In the genomic region with DNA sequence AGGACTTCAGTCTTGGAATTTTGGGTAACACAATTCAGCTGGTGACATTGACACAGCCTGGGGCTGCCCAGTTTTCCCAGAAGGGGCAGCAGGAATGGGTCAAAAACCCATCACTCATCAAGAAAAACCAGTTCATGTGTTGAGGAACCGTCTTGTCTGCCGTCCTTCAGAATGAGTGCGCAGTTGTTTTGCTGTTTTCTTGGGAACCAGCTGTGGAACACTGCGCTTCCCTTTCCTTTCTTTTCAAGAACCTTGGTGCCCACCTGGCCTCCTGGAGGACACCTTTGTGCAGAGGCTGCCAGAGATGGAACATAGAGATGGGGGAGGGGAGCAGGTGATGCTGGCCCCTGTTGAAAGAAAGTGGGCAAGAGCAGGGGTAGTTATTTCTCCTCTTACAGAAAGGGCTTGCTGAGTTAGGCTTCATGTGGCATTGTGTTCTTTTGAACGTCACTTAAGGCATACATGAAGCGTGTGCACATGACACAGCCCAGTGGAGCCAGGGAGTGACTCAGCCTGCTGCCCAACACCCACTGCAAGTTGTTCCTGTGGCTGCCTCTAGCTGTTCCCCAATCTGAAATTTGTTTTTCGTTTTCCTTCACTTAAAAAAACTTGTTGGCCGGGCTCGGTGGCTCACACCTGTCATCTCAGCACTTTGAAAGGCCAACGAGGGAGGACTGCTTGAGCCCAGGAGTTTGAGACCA, we compare ENCODE assay signal across 9 cellular contexts.
DNase-seq lines count a peak whose midpoint lies in the region; ATAC-seq and TF ChIP-seq lines count a peak whose summit lies in the region.
"Had no signal": no experiment of that assay in that cellular context is flagged by ENCODE, and none has a peak within 500 bp of the region (broad histone marks: within the 10 kb centered on the region; RNA-seq: fewer than 3 reads in every experiment).

No MANE protein-coding gene starts in this region.

- H3K9me3 Mint-ChIP-seq in glutamatergic neuron (ENCODE audit: unreplicated experiment), result no peaks in the 10 kb centered on the region
- H3K9me3 Mint-ChIP-seq: CD4-positive, alpha-beta T cell had no signal

- 47% methylated on average over 10 of the region's 10 CpGs for WGBS in mesenchymal stem cell

- H3K4ac ChIP-seq in mesenchymal stem cell (ENCODE audit: low read depth in 1 of 2, low read length in 2 of 2), result peak overlapping the region; percentile 26 to 57

- peak overlapping the region; percentile 82 for H3K27ac ChIP-seq in mesenchymal stem cell (ENCODE audit: low read length, poor library complexity, severe bottlenecking)

- peak overlapping the region in 1 of 2 experiments; percentile 1 for H3K14ac ChIP-seq in mesenchymal stem cell (ENCODE audit: low read length in 2 of 2)

- H2BK5ac ChIP-seq in mesenchymal stem cell (ENCODE audit: low read depth, low read length, poor library complexity, severe bottlenecking), result peak overlapping the region; percentile 8

- TF ChIP-seq CTCF in choroid plexus epithelial cell (conservative IDR thresholded peaks at IDR 0.05; ENCODE audit: low read depth, low read length) (peak; percentile 13), glutamatergic neuron (IDR thresholded peaks at IDR 0.05; ENCODE audit: partially characterized antibody, unreplicated experiment) (no peak)

- peak overlapping the region; percentile 14 for H2AK5ac ChIP-seq in mesenchymal stem cell (ENCODE audit: low read length, severe bottlenecking)

- H3K18ac ChIP-seq in mesenchymal stem cell (ENCODE audit: low read depth in 1 of 2, low read length in 2 of 2), result peak overlapping the region; percentile 63 to 85

- H3K27me3 Mint-ChIP-seq in glutamatergic neuron (ENCODE audit: unreplicated experiment), result peaks cover 3% of the 10 kb centered on the region
- H3K27me3 Mint-ChIP-seq: CD4-positive, alpha-beta T cell had no signal

- peaks cover 0 to 8% of the 10 kb centered on the region in 2 experiments for H3K27me3 ChIP-seq in mesenchymal stem cell (ENCODE audit: control insufficient read depth in 1 of 2, insufficient read depth in 1 of 2, low read length in 2 of 2)

- H2AFZ ChIP-seq in mesenchymal stem cell (ENCODE audit: low read depth, low read length), result no peak overlapping the region

- H3K4me1 Mint-ChIP-seq in glutamatergic neuron (ENCODE audit: low read depth, unreplicated experiment), result peaks cover 3% of the 10 kb centered on the region

- peak overlapping the region; percentile 8 for H4K91ac ChIP-seq in mesenchymal stem cell (ENCODE audit: low read length)

- no peaks in the 10 kb centered on the region for H3K36me3 ChIP-seq in mesenchymal stem cell (ENCODE audit: control insufficient read depth in 1 of 2, insufficient read depth in 2 of 2, low read depth in 1 of 2, low read length in 2 of 2)

- H3K23ac ChIP-seq in mesenchymal stem cell (ENCODE audit: low read length in 2 of 2), result no peak overlapping the region

- peak; percentile 56 to 65 for ATAC-seq in activated CD4-positive, CD25-positive, alpha-beta regulatory T cell treated with anti-CD3 and anti-CD28 coated beads, Interleukin-2, amount 50 U/mL, for 24 hours
- peak; percentile 64 for ATAC-seq in HG02798 (IDR thresholded peaks at IDR 0.05; ENCODE audit: poor library complexity, unreplicated experiment)

- H3K4me3 ChIP-seq in choroid plexus epithelial cell (ENCODE audit: low read depth, low read length) (no peak overlapping the region), mesenchymal stem cell (ENCODE audit: insufficient read depth in 1 of 2, low read depth in 1 of 2, low read length in 2 of 2) (no peak overlapping the region)

- peak overlapping the region; percentile 25 for H4K8ac ChIP-seq in mesenchymal stem cell (ENCODE audit: low read length)

- peak overlapping the region; percentile 63 to 83 for H2BK12ac ChIP-seq in mesenchymal stem cell (ENCODE audit: low read length in 2 of 2)

- no peak for DNase-seq in activated CD4-positive, CD25-positive, alpha-beta regulatory T cell treated with anti-CD3 and anti-CD28 coated beads, Interleukin-2, amount 50 U/mL, for 72 hours
- DNase-seq in NCI-H345 (lab: John Stamatoyannopoulos, UW) (peak; percentile 49), choroid plexus epithelial cell (ENCODE audit: low read depth) (peak; percentile 97), mesenchymal stem cell (peak; percentile 97), glutamatergic neuron (no peak), NCI-H187 treated with DMSO at 0.1 percent for 48 hours (lab: John Stamatoyannopoulos, UW) (no peak)

- peak overlapping the region; percentile 1 for H2BK15ac ChIP-seq in mesenchymal stem cell (ENCODE audit: low read depth, poor library complexity, severe bottlenecking)

- peaks cover 29% of the 10 kb centered on the region for H3K4me1 ChIP-seq in mesenchymal stem cell (ENCODE audit: control insufficient read depth, insufficient read depth, low read depth, low read length)

- H3K9ac ChIP-seq in mesenchymal stem cell (ENCODE audit: low read length), result peak overlapping the region; percentile 58

- H3K9me3 ChIP-seq in mesenchymal stem cell (ENCODE audit: control insufficient read depth, low read length), result no peaks in the 10 kb centered on the region

- no peak overlapping the region for H3K4me2 ChIP-seq in mesenchymal stem cell (ENCODE audit: low read length, poor library complexity, severe bottlenecking)

- peak overlapping the region; percentile 81 for H2BK120ac ChIP-seq in mesenchymal stem cell (ENCODE audit: low read depth, low read length)

- no peaks in the 10 kb centered on the region for H3K36me3 Mint-ChIP-seq in glutamatergic neuron (ENCODE audit: unreplicated experiment)

- H3K27ac Mint-ChIP-seq in glutamatergic neuron (ENCODE audit: unreplicated experiment), result no peak overlapping the region
- H3K27ac Mint-ChIP-seq: CD4-positive, alpha-beta T cell had no signal

- H3K4me3 Mint-ChIP-seq in glutamatergic neuron (ENCODE audit: unreplicated experiment), result no peak overlapping the region
- H3K4me3 Mint-ChIP-seq: CD4-positive, alpha-beta T cell had no signal

- H3K79me1 ChIP-seq in mesenchymal stem cell (replicated peaks; ENCODE audit: low read length, poor library complexity, severe bottlenecking), result no peaks in the 10 kb centered on the region

Comparison
In these comparisons a context has a peak if more than half of its experiments do, and no peak if none do; other contexts are left out.
1. DNase-seq: peak in NCI-H345 (single experiment), choroid plexus epithelial cell (single experiment) and mesenchymal stem cell (single experiment); none in activated CD4-positive, CD25-positive, alpha-beta regulatory T cell treated with anti-CD3 and anti-CD28 coated beads, Interleukin-2, amount 50 U/mL, for 72 hours (single experiment), glutamatergic neuron (single experiment) and NCI-H187 treated with DMSO at 0.1 percent for 48 hours (single experiment).